In the genomic region with DNA sequence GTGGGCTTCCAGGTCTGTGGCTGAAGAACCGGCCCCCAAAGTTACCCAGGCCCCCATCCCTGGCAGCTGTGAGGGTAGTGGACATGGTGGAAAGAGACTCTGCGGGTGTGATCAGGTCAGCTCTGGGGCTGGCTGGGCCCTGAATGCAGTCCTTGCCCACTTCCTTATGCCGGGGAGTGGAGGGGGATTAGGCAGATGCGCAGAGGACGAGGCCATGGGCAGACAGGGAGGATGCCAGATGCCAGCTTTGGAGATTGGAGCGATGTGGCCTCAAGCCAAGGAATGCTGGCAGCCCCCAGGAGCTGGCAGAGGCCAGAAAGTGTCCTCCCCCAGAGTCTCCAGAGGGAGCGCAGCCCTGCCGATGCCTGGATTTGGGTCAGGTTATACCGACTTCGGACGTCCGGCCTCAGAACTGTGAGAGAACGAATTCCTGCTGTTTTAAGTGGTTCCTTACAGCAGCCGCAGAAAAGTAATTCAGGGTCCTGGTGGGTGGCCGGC, we compare ENCODE assay signal across 11 cellular contexts.
DNase-seq lines count a peak whose midpoint lies in the region; ATAC-seq and TF ChIP-seq lines count a peak whose summit lies in the region.
"Had no signal": no experiment of that assay in that cellular context is flagged by ENCODE, and none has a peak within 500 bp of the region (broad histone marks: within the 10 kb centered on the region; RNA-seq: fewer than 3 reads in every experiment).

No MANE protein-coding gene starts in this region.

- peaks cover 86% of the 10 kb centered on the region for H3K79me2 ChIP-seq in osteoblast (ENCODE audit: insufficient read depth, low read length)

- H3K4me2 ChIP-seq in osteoblast (ENCODE audit: insufficient read depth, low read length): peak overlapping the region; percentile 49

- H4K20me1 ChIP-seq in osteoblast (ENCODE audit: insufficient read depth, low read length): peaks cover 4% of the 10 kb centered on the region

- TF ChIP-seq POLR2A in heart left ventricle (IDR thresholded peaks at IDR 0.05) (no peak), upper lobe of left lung (IDR thresholded peaks at IDR 0.05) (no peak)

- no peaks in the 10 kb centered on the region for H3K27me3 ChIP-seq in adipocyte (replicated peaks; ENCODE audit: control insufficient read depth, insufficient read depth, low read length)
- peaks cover 0 to 3% (median 0%) of the 10 kb centered on the region in 9 donors for H3K27me3 ChIP-seq in heart left ventricle
- H3K27me3 ChIP-seq in osteoblast (ENCODE audit: insufficient read depth, low read length): no peaks in the 10 kb centered on the region
- H3K27me3 ChIP-seq in upper lobe of left lung: no peaks in the 10 kb centered on the region
- H3K27me3 ChIP-seq in H7 (ENCODE audit: control insufficient read depth, insufficient read depth, low read length): no peaks in the 10 kb centered on the region

- peak overlapping the region; percentile 87 for H3K9ac ChIP-seq in adipocyte (ENCODE audit: low read length)

- H2AFZ ChIP-seq in osteoblast (ENCODE audit: low read length): peak overlapping the region; percentile 41

- H3K27ac ChIP-seq in heart left ventricle (peak overlapping the region in 9 of 12 donors; percentile 3 to 78 (median 46)), osteoblast (ENCODE audit: low read depth, low read length) (peak overlapping the region; percentile 99), upper lobe of left lung (peak overlapping the region; percentile 77 to 87 (median 82))

- TF ChIP-seq CTCF in heart left ventricle (IDR thresholded peaks at IDR 0.05) (no peak), osteoblast (IDR thresholded peaks at IDR 0.05; ENCODE audit: extremely low read depth, low read depth, low read length) (peak; percentile 5), upper lobe of left lung (IDR thresholded peaks at IDR 0.05) (no peak)

- H3K4me1 ChIP-seq in adipocyte (ENCODE audit: control insufficient read depth, insufficient read depth, low read length) (peaks cover 79% of the 10 kb centered on the region), heart left ventricle (peaks cover 0 to 45% (median 10%) of the 10 kb centered on the region in 12 donors), osteoblast (ENCODE audit: insufficient read depth, low read length) (peaks cover 65% of the 10 kb centered on the region), upper lobe of left lung (peaks cover 6 to 26% (median 18%) of the 10 kb centered on the region in 4 donors)

- H3K36me3 ChIP-seq in adipocyte (ENCODE audit: control insufficient read depth, insufficient read depth, low read length, severe bottlenecking) (peaks cover 8% of the 10 kb centered on the region), heart left ventricle (no peaks in the 10 kb centered on the region), osteoblast (ENCODE audit: insufficient read depth, low read length) (peaks cover 15% of the 10 kb centered on the region), upper lobe of left lung (no peaks in the 10 kb centered on the region), H7 (replicated peaks; ENCODE audit: control insufficient read depth, insufficient read depth, low read length) (no peaks in the 10 kb centered on the region)

- ATAC-seq in heart left ventricle (peak in 2 of 4 donors; percentile 6 to 8), upper lobe of left lung (ENCODE audit: low FRiP score in 2 of 2) (peak in 1 of 2 donors; percentile 5), GM18870 (IDR thresholded peaks at IDR 0.05; ENCODE audit: unreplicated experiment) (no peak)

- WGBS in heart left ventricle, 4 donors: 83 to 88% (median 85%) methylated on average over 15 of the region's 15 CpGs
- 72 to 80% methylated on average over 12 to 15 of the region's 15 CpGs for WGBS in upper lobe of left lung, 2 donors

- intact Hi-C loops in heart left ventricle (cut with DNase I): loop anchor here in 1 of 10 donors (10.0 kb wide), 1 partner anchor 69 kb away; a partner anchor contains a TSS

- H3K4me3 ChIP-seq in adipocyte (ENCODE audit: low read length) (peak overlapping the region; percentile 40), heart left ventricle (no peak overlapping the region), osteoblast (ENCODE audit: insufficient read depth, low read length) (peak overlapping the region; percentile 45), upper lobe of left lung (no peak overlapping the region), H7 (ENCODE audit: insufficient read depth, low read depth, low read length) (no peak overlapping the region)

- no peak for DNase-seq in adipocyte (ENCODE audit: low read depth)
- DNase-seq in heart left ventricle: peak in 2 of 5 donors; percentile 23 to 46
- peak; percentile 84 for DNase-seq in osteoblast (ENCODE audit: insufficient read length, low spot score, missing footprints)
- DNase-seq in upper lobe of left lung: no peak
- no peak for DNase-seq in NCI-H1092 treated with DMSO at 0.1 percent for 48 hours (lab: John Stamatoyannopoulos, UW)
- no peak for DNase-seq in SIG-M5 treated with dmso at 0.1 percent for 504 hours (lab: John Stamatoyannopoulos, UW; ENCODE audit: unreplicated experiment)
- DNase-seq in H7: no peak
- DNase-seq: activated CD4-positive, CD25-positive, alpha-beta regulatory T cell; activated CD8-positive, alpha-beta memory T cell treated with anti-CD3 and anti-CD28 coated beads, Interleukin-2, amount 50 U/mL, for 48 hours; glutamatergic neuron had no signal

- H3K9me3 ChIP-seq in adipocyte (ENCODE audit: control insufficient read depth, low read length): no peaks in the 10 kb centered on the region
- no peaks in the 10 kb centered on the region for H3K9me3 ChIP-seq in heart left ventricle
- no peaks in the 10 kb centered on the region for H3K9me3 ChIP-seq in osteoblast (ENCODE audit: low read depth, low read length)
- H3K9me3 ChIP-seq in upper lobe of left lung: no peaks in the 10 kb centered on the region

- TF ChIP-seq EP300 in upper lobe of left lung (IDR thresholded peaks at IDR 0.05): no peak

Comparison
In these comparisons a context has a peak if more than half of its experiments do, and no peak if none do; other contexts are left out.
1. H3K4me3 ChIP-seq: peak in adipocyte (single experiment) and osteoblast (single experiment); none in heart left ventricle (0 of 12), upper lobe of left lung (0 of 4) and H7 (single experiment).
2. H3K27ac ChIP-seq: peak in every context shown above with its lines; median percentile 99 in osteoblast; 82 in upper lobe of left lung; 46 in heart left ventricle.